Comparison of ENCODE assay signal across 10 cellular contexts in genomic region chr10:110411047-110411410, GRCh38.
DNase-seq lines count a peak whose midpoint lies in the region; ATAC-seq and TF ChIP-seq lines count a peak whose summit lies in the region.
"Had no signal": no experiment of that assay in that cellular context is flagged by ENCODE, and none has a peak within 500 bp of the region (broad histone marks: within the 10 kb centered on the region; RNA-seq: fewer than 3 reads in every experiment).

No MANE protein-coding gene starts in this region.

- H3K27ac Mint-ChIP-seq in activated CD8-positive, alpha-beta memory T cell treated with anti-CD3 and anti-CD28 coated beads, Interleukin-2, amount 10 ng/mL, durations not matched to agents 7 days and 5 days = peak overlapping the region; percentile 2
- H3K27ac Mint-ChIP-seq in type B pancreatic cell = peak overlapping the region; percentile 84

- no peaks in the 10 kb centered on the region for H3K36me3 ChIP-seq in hepatocyte (replicated peaks; ENCODE audit: insufficient read depth, low read depth)

- no peak overlapping the region for H2AFZ ChIP-seq in hepatocyte

- no peaks in the 10 kb centered on the region for H3K9me3 Mint-ChIP-seq in activated CD8-positive, alpha-beta memory T cell treated with anti-CD3 and anti-CD28 coated beads, Interleukin-2, amount 10 ng/mL, durations not matched to agents 7 days and 5 days (ENCODE audit: low read depth)
- no peaks in the 10 kb centered on the region for H3K9me3 Mint-ChIP-seq in type B pancreatic cell

- peaks cover 40% of the 10 kb centered on the region for H3K4me1 ChIP-seq in hepatocyte (ENCODE audit: insufficient read depth)

- H3K4me1 Mint-ChIP-seq in activated CD8-positive, alpha-beta memory T cell treated with anti-CD3 and anti-CD28 coated beads, Interleukin-2, amount 10 ng/mL, durations not matched to agents 7 days and 5 days = peaks cover 56% of the 10 kb centered on the region
- peaks cover 37% of the 10 kb centered on the region for H3K4me1 Mint-ChIP-seq in type B pancreatic cell (ENCODE audit: unreplicated experiment)

- no peaks in the 10 kb centered on the region for H3K27me3 ChIP-seq in hepatocyte

- no peaks in the 10 kb centered on the region for H3K9me3 ChIP-seq in hepatocyte (ENCODE audit: low read depth)

- no peak overlapping the region for H3K4me3 Mint-ChIP-seq in activated CD8-positive, alpha-beta memory T cell treated with anti-CD3 and anti-CD28 coated beads, Interleukin-2, amount 10 ng/mL, durations not matched to agents 7 days and 5 days
- no peak overlapping the region for H3K4me3 Mint-ChIP-seq in type B pancreatic cell

- ATAC-seq in activated CD8-positive, alpha-beta memory T cell treated with anti-CD3 and anti-CD28 coated beads, Interleukin-2, amount 10 ng/mL, durations not matched to agents 7 days and 5 days = no peak
- ATAC-seq in GM19023 (IDR thresholded peaks at IDR 0.05; ENCODE audit: unreplicated experiment) (no peak), GM21825 (IDR thresholded peaks at IDR 0.05; ENCODE audit: unreplicated experiment) (no peak)

- peak overlapping the region; percentile 92 for H3K27ac ChIP-seq in hepatocyte

- 88% methylated on average over 9 of the region's 9 CpGs for WGBS in hepatocyte (ENCODE audit: low lambda C conversion rate, missing lambda C conversion rate)

- no peaks in the 10 kb centered on the region for H3K27me3 Mint-ChIP-seq in activated CD8-positive, alpha-beta memory T cell treated with anti-CD3 and anti-CD28 coated beads, Interleukin-2, amount 10 ng/mL, durations not matched to agents 7 days and 5 days
- no peaks in the 10 kb centered on the region for H3K27me3 Mint-ChIP-seq in type B pancreatic cell

- no peaks in the 10 kb centered on the region for H4K20me1 ChIP-seq in hepatocyte (ENCODE audit: insufficient read depth, poor library complexity, severe bottlenecking)

- DNase-seq in activated CD8-positive, alpha-beta memory T cell treated with anti-CD3 and anti-CD28 coated beads, Interleukin-2, amount 10 ng/mL, durations not matched to agents 7 days and 5 days = no peak
- DNase-seq in activated CD8-positive, alpha-beta memory T cell treated with anti-CD3 and anti-CD28 coated beads, Interleukin-2, amount 50 U/mL, for 48 hours = no peak
- DNase-seq in astrocyte of the hippocampus (ENCODE audit: low read depth, low spot score) = peak; percentile 87
- DNase-seq in hepatocyte (ENCODE audit: low spot score) = no peak
- no peak for DNase-seq in type B pancreatic cell (ENCODE audit: extremely low spot score, unreplicated experiment)
- DNase-seq in activated effector memory CD4-positive, alpha-beta T cell treated with anti-CD3 and anti-CD28 coated beads, Interleukin-2, amount 50 U/mL, for 16 hours = no peak
- DNase-seq: activated CD4-positive, alpha-beta T cell treated with anti-CD3 and anti-CD28 coated beads, Interleukin-2, amount 50 U/mL, for 4 hours; posterior cingulate gyrus had no signal

- H3K36me3 Mint-ChIP-seq in activated CD8-positive, alpha-beta memory T cell treated with anti-CD3 and anti-CD28 coated beads, Interleukin-2, amount 10 ng/mL, durations not matched to agents 7 days and 5 days = peaks cover 2% of the 10 kb centered on the region
- H3K36me3 Mint-ChIP-seq in type B pancreatic cell = no peaks in the 10 kb centered on the region

- H3K4me3 ChIP-seq in hepatocyte = no peak overlapping the region

- H3K4me2 ChIP-seq in hepatocyte = no peak overlapping the region

- no peaks in the 10 kb centered on the region for H3K9me2 ChIP-seq in hepatocyte (replicated peaks; ENCODE audit: insufficient read depth)

- TF ChIP-seq CTCF in hepatocyte (IDR thresholded peaks at IDR 0.05; ENCODE audit: poor library complexity) = no peak
- TF ChIP-seq CTCF in type B pancreatic cell (conservative IDR thresholded peaks at IDR 0.05) = no peak

- H3K79me2 ChIP-seq in hepatocyte = no peaks in the 10 kb centered on the region

- CTCF ChIA-PET in activated CD8-positive, alpha-beta memory T cell treated with anti-CD3 and anti-CD28 coated beads, Interleukin-2, amount 10 ng/mL, durations not matched to agents 7 days and 5 days (lab: Charles Lee) = interaction anchor here (0.9 to 4.2 kb wide), 4 partner anchors 16 to 87 kb away, joined by 3 to 19 read pairs (median 6); partner anchors contain the start of gene DUSP5
